In the genomic region with DNA sequence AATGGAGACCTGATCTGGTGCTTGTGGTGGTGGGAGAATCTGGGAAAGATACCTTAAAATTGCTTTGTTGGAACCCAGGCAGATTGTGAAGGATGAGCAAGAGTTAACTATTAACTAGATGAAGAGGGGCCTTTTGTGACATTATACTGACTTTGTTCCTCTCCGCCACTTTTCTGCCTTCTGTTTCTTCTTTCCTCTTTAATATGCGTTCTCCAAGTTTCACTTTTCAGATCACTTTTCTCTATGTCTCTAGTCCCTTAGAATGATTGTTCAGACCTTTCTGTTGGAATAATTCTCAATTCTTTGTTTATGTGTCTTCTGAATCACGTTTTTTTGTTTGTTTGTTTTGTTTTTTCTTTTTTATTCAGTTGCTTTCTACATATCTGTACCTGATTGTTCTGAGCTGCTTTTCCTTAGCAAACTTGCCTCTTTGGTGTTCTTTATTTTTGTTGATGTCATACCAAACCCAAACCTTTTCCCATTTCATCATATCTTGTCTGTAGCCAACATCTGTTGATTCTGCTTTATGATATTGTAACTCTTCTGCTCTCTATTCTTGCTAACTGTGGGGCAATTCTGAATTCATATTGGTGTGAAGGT, we compare ENCODE assay signal across 1 cellular context.
A peak's percentile ranks its signal among the peaks of the same experiment; 100 is the strongest.
TF ChIP-seq lines count a peak whose summit lies in the region.

No MANE protein-coding gene starts in this region.

TF ChIP-seq in HepG2, 621 proteins besides CTCF, POLR2A, EP300 and RAD21 (continued from another document):
- 0 out of 4 replicates have a peak, but pooled peaks of 1 of the 2 experiments have one; percentile 50 for TF ChIP-seq KLF16 (CRISPR knock-in tag; IDR thresholded peaks at IDR 0.05)
- TF ChIP-seq, protein P1, sequence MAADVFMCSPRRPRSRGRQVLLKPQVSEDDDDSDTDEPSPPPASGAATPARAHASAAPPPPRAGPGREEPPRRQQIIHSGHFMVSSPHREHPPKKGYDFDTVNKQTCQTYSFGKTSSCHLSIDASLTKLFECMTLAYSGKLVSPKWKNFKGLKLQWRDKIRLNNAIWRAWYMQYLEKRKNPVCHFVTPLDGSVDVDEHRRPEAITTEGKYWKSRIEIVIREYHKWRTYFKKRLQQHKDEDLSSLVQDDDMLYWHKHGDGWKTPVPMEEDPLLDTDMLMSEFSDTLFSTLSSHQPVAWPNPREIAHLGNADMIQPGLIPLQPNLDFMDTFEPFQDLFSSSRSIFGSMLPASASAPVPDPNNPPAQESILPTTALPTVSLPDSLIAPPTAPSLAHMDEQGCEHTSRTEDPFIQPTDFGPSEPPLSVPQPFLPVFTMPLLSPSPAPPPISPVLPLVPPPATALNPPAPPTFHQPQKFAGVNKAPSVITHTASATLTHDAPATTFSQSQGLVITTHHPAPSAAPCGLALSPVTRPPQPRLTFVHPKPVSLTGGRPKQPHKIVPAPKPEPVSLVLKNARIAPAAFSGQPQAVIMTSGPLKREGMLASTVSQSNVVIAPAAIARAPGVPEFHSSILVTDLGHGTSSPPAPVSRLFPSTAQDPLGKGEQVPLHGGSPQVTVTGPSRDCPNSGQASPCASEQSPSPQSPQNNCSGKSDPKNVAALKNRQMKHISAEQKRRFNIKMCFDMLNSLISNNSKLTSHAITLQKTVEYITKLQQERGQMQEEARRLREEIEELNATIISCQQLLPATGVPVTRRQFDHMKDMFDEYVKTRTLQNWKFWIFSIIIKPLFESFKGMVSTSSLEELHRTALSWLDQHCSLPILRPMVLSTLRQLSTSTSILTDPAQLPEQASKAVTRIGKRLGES (CRISPR knock-in tag; IDR thresholded peaks at IDR 0.05; ENCODE audit: borderline replicate concordance) = no peak
- TF ChIP-seq AHR (CRISPR knock-in tag; IDR thresholded peaks at IDR 0.05) = no peak
- TF ChIP-seq CEBPB (IDR thresholded peaks at IDR 0.05; ENCODE audit: borderline replicate concordance, low read depth, low read length) = no peak
- TF ChIP-seq RARG (CRISPR knock-in tag; IDR thresholded peaks at IDR 0.05; ENCODE audit: low read depth) = no peak
- 0 out of 2 replicates have a peak, but pooled peaks have one; percentile 20 for TF ChIP-seq NCOR1 (IDR thresholded peaks at IDR 0.05; ENCODE audit: borderline replicate concordance, low read length)
- TF ChIP-seq HNRNPUL1 (IDR thresholded peaks at IDR 0.05; ENCODE audit: low read depth, low read length) = peak; percentile 84
- TF ChIP-seq, protein P2, sequence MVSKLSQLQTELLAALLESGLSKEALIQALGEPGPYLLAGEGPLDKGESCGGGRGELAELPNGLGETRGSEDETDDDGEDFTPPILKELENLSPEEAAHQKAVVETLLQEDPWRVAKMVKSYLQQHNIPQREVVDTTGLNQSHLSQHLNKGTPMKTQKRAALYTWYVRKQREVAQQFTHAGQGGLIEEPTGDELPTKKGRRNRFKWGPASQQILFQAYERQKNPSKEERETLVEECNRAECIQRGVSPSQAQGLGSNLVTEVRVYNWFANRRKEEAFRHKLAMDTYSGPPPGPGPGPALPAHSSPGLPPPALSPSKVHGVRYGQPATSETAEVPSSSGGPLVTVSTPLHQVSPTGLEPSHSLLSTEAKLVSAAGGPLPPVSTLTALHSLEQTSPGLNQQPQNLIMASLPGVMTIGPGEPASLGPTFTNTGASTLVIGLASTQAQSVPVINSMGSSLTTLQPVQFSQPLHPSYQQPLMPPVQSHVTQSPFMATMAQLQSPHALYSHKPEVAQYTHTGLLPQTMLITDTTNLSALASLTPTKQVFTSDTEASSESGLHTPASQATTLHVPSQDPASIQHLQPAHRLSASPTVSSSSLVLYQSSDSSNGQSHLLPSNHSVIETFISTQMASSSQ (IDR thresholded peaks at IDR 0.05; ENCODE audit: low read depth) = peak; percentile 85
- TF ChIP-seq, protein P2 (CRISPR knock-in tag; IDR thresholded peaks at IDR 0.05; ENCODE audit: borderline replicate concordance) = peak; percentile 84; the same call in 1 of the 2 replicates
- TF ChIP-seq ATF7 (IDR thresholded peaks at IDR 0.05) = 0 out of 2 replicates have a peak, but pooled peaks have one; percentile 28
- no peak for TF ChIP-seq ATF7 (CRISPR knock-in tag; IDR thresholded peaks at IDR 0.05)
- TF ChIP-seq, protein P3, sequence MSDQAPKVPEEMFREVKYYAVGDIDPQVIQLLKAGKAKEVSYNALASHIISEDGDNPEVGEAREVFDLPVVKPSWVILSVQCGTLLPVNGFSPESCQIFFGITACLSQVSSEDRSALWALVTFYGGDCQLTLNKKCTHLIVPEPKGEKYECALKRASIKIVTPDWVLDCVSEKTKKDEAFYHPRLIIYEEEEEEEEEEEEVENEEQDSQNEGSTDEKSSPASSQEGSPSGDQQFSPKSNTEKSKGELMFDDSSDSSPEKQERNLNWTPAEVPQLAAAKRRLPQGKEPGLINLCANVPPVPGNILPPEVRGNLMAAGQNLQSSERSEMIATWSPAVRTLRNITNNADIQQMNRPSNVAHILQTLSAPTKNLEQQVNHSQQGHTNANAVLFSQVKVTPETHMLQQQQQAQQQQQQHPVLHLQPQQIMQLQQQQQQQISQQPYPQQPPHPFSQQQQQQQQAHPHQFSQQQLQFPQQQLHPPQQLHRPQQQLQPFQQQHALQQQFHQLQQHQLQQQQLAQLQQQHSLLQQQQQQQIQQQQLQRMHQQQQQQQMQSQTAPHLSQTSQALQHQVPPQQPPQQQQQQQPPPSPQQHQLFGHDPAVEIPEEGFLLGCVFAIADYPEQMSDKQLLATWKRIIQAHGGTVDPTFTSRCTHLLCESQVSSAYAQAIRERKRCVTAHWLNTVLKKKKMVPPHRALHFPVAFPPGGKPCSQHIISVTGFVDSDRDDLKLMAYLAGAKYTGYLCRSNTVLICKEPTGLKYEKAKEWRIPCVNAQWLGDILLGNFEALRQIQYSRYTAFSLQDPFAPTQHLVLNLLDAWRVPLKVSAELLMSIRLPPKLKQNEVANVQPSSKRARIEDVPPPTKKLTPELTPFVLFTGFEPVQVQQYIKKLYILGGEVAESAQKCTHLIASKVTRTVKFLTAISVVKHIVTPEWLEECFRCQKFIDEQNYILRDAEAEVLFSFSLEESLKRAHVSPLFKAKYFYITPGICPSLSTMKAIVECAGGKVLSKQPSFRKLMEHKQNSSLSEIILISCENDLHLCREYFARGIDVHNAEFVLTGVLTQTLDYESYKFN (CRISPR knock-in tag; conservative IDR thresholded peaks at IDR 0.05) = 0 out of 2 replicates have a peak, but pooled peaks have one; percentile 36
- 0 out of 2 replicates have a peak, but pooled peaks have one; percentile 38 for TF ChIP-seq RBFOX2 (IDR thresholded peaks at IDR 0.05; ENCODE audit: low read depth, low read length)
- TF ChIP-seq SRY (CRISPR knock-in tag; IDR thresholded peaks at IDR 0.05) = no peak
- TF ChIP-seq, protein P4, sequence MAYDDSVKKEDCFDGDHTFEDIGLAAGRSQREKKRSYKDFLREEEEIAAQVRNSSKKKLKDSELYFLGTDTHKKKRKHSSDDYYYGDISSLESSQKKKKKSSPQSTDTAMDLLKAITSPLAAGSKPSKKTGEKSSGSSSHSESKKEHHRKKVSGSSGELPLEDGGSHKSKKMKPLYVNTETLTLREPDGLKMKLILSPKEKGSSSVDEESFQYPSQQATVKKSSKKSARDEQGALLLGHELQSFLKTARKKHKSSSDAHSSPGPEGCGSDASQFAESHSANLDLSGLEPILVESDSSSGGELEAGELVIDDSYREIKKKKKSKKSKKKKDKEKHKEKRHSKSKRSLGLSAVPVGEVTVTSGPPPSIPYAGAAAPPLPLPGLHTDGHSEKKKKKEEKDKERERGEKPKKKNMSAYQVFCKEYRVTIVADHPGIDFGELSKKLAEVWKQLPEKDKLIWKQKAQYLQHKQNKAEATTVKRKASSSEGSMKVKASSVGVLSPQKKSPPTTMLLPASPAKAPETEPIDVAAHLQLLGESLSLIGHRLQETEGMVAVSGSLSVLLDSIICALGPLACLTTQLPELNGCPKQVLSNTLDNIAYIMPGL (CRISPR knock-in tag; IDR thresholded peaks at IDR 0.05; ENCODE audit: borderline replicate concordance in 1 of 2, low read depth in 1 of 2) = 0 out of 4 replicates have a peak, but pooled peaks of 1 of the 2 experiments have one; percentile 10
- no peak for TF ChIP-seq KMT2B (CRISPR knock-in tag; IDR thresholded peaks at IDR 0.05)
